ENCODE assay signal across 27 cellular contexts in the genomic region with DNA sequence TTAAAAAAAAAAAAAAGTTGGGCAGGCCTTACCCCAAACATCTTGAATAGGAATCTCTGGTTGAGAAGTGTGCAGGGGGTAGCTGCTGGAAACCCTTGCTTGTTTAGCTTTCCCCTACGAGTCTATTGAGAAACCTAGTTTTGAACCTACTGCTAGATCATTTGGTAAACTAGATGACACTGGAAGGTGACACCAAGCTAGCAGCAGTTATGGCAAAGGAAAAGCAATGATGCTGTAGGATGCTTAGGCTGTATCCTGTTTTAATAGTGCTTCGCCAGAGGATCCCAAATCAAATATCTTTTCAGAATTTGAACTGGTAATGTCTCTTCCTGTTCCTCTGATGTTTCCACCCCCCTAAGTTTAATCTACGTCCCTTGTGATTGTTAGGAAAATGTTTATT.
"Had no signal": no experiment of that assay in that cellular context is flagged by ENCODE, and none has a peak within 500 bp of the region (broad histone marks: within the 10 kb centered on the region; RNA-seq: fewer than 3 reads in every experiment).

No MANE protein-coding gene starts in this region.

- FAIRE-seq: urothelium cell line had no signal

- ATAC-seq: stimulated activated effector memory CD8-positive, alpha-beta T cell treated with anti-CD3 and anti-CD28 coated beads, Interleukin-12 subunit alpha, Interleukin-12 subunit beta, amount 100 ng/mL, for 72 hours; stimulated activated memory B cell treated with anti-CD40 and anti-IgM and Interleukin-4, amounts not matched to agents 10 μg/mL and 1 μg/mL and 100 μg/mL, for 72 hours; stimulated activated naive B cell treated with anti-CD40 and anti-IgM and Interleukin-4, amounts not matched to agents 10 μg/mL and 1 μg/mL and 100 μg/mL, for 72 hours; stimulated activated naive CD8-positive, alpha-beta T cell treated with anti-CD3 and anti-CD28 coated beads, Interleukin-15, amount 100 ng/mL, for 72 hours; stimulated activated naive CD8-positive, alpha-beta T cell treated with anti-CD3 and anti-CD28 coated beads, Interleukin-15, Interleukin-2, amounts not matched to agents 100 U/mL and 50 U/mL, for 24 hours; upper lobe of right lung had no signal

- H3K9me3 ChIP-seq: stomach, suprapubic skin, testis, thoracic aorta, thyroid gland, tibial artery, tibial nerve, transverse colon, upper lobe of left lung, upper lobe of right lung, uterus, vagina had no signal

- H3K27me3 ChIP-seq: suprapubic skin, testis, thyroid gland, tibial artery, tibial nerve, upper lobe of left lung, upper lobe of right lung, uterus, vagina had no signal

- H3K4me1 ChIP-seq: testis had no signal

- H3K27ac ChIP-seq: stomach, suprapubic skin, testis, thoracic aorta, thyroid gland, tibial nerve, transverse colon, upper lobe of left lung, upper lobe of right lung, uterus, vagina had no signal

- DNase-seq: stimulated activated CD4-positive, alpha-beta T cell treated with anti-CD3 and anti-CD28 coated beads, Interleukin-2, amount 100 ng/mL, for 48 hours; stimulated activated CD4-positive, alpha-beta T cell treated with anti-CD3 and anti-CD28 coated beads, Interleukin-4, amount 100 ng/mL, for 1 hour; stimulated activated CD4-positive, alpha-beta T cell treated with anti-CD3 and anti-CD28 coated beads, Interleukin-4, amount 100 ng/mL, for 24 hours; stimulated activated CD4-positive, alpha-beta T cell treated with anti-CD3 and anti-CD28 coated beads, Interleukin-4, amount 100 ng/mL, for 4 hours; stimulated activated CD8-positive, alpha-beta memory T cell treated with anti-CD3 and anti-CD28 coated beads, Interleukin-4, amount 100 ng/mL, for 48 hours; stimulated activated naive B cell treated with anti-CD40 and anti-IgM and Interleukin-4, amounts not matched to agents 10 μg/mL and 1 μg/mL and 100 μg/mL, for 72 hours; stimulated activated naive CD4-positive, alpha-beta T cell; stimulated activated naive CD4-positive, alpha-beta T cell treated with Interleukin-2 at 50 U/mL for 16 hours; stimulated activated naive CD8-positive, alpha-beta T cell treated with anti-CD3 and anti-CD28 coated beads, Interleukin-15, amount 100 ng/mL, for 72 hours; stimulated activated naive CD8-positive, alpha-beta T cell treated with anti-CD3 and anti-CD28 coated beads, Interleukin-15, Interleukin-2, amounts not matched to agents 100 U/mL and 50 U/mL, for 24 hours; stomach; substantia nigra; testis; thyroid gland; tibial artery; transverse colon; trophoblast cell; upper lobe of left lung; upper lobe of right lung; uterus had no signal

- H3K4me3 ChIP-seq: stomach, suprapubic skin, testis, thoracic aorta, thyroid gland, tibial artery, tibial nerve, transverse colon, upper lobe of left lung, upper lobe of right lung, uterus, vagina had no signal

- H3K36me3 ChIP-seq: stomach, suprapubic skin, thoracic aorta, thyroid gland, tibial artery, tibial nerve, transverse colon, upper lobe of left lung, upper lobe of right lung, uterus, vagina had no signal
